In the genomic region with DNA sequence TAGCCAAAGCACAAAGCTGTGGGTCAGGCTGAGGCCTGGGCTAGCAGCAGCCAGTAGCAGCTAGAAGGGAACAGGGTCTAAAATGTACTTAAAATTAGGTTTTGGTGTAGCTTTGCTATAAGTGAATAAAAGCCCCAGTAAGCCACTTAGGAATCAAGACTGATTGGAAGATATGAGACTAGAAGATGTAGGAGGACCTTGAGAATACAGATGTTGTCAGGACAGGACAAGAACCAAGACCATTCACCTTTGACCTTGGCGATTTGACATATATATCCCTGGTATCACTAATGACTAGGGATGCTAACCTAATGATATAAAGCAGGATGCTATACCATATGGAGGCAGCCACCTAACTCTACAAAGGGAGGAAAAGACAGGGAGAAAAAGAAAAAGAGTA, we compare ENCODE assay signal across 3 cellular contexts.
"Had no signal": no experiment of that assay in that cellular context is flagged by ENCODE, and none has a peak within 500 bp of the region (broad histone marks: within the 10 kb centered on the region; RNA-seq: fewer than 3 reads in every experiment).

No MANE protein-coding gene starts in this region.

- DNase-seq: IMR-90, KBM-7, KG1 had no signal
